In the genomic region with DNA sequence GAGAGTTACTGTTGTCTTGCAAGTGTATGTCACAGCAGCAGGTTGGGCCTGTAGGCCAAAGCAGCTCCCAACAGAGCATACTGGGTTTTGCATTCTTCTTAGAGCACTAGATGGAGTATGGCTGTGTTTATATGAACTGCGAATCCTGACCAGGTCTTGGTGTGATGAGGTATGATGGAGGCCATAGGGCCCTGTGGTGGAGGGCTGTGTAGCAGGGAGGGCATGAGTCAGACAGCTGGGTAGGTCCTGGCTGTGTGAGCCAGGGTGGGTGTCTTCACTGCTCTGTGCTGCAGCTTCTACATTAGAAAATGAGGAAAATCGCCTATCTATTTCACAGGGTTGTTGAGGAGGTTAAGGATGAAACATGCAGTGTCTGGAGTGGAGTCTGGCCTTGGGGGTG, we compare ENCODE assay signal across 25 cellular contexts.
"Had no signal": no experiment of that assay in that cellular context is flagged by ENCODE, and none has a peak within 500 bp of the region (broad histone marks: within the 10 kb centered on the region; RNA-seq: fewer than 3 reads in every experiment).

No MANE protein-coding gene starts in this region.

- H3K36me3 Mint-ChIP-seq: neural progenitor cell had no signal

- H3K4me1 ChIP-seq: colonic mucosa, gastroesophageal sphincter, heart left ventricle, psoas muscle, spleen had no signal

- H3K27ac Mint-ChIP-seq: memory B cell; nephron; neural progenitor cell; stimulated activated naive B cell treated with anti-CD40 and anti-IgM and Interleukin-4, amounts not matched to agents 10 μg/mL and 1 μg/mL and 100 μg/mL, for 72 hours had no signal

- H2AFZ ChIP-seq: hepatocyte, neural progenitor cell had no signal

- H3K4me2 ChIP-seq: hepatocyte, neural progenitor cell had no signal

- FAIRE-seq: kidney had no signal

- H3K79me2 ChIP-seq: hepatocyte had no signal

- H3K4me3 ChIP-seq: colonic mucosa, gastroesophageal sphincter, heart left ventricle, hepatocyte, lung, neural progenitor cell, psoas muscle, skin epidermis, spleen, stomach, thyroid gland had no signal

- H3K4me3 Mint-ChIP-seq: central memory CD8-positive, alpha-beta T cell; effector memory CD8-positive, alpha-beta T cell; memory B cell; nephron; neural progenitor cell; stimulated activated naive B cell treated with anti-CD40 and anti-IgM and Interleukin-4, amounts not matched to agents 10 μg/mL and 1 μg/mL and 100 μg/mL, for 72 hours had no signal

- ATAC-seq: effector memory CD8-positive, alpha-beta T cell; gastroesophageal sphincter; heart left ventricle; left lobe of liver; psoas muscle; right cardiac atrium; stimulated activated naive B cell treated with anti-CD40 and anti-IgM and Interleukin-4, amounts not matched to agents 10 μg/mL and 1 μg/mL and 100 μg/mL, for 72 hours had no signal

- H3K9me3 Mint-ChIP-seq: central memory CD8-positive, alpha-beta T cell had no signal

- DNase-seq: colonic mucosa; dermis blood vessel endothelial cell; effector memory CD8-positive, alpha-beta T cell; foreskin fibroblast; heart left ventricle; kidney; nucleus accumbens; posterior cingulate gyrus; psoas muscle; right cardiac atrium; spleen; stimulated activated CD4-positive, alpha-beta T cell treated with anti-CD3 and anti-CD28 coated beads, Interleukin-4, amount 100 ng/mL, for 4 hours; stimulated activated naive B cell treated with anti-CD40 and anti-IgM and Interleukin-4, amounts not matched to agents 10 μg/mL and 1 μg/mL and 100 μg/mL, for 72 hours; stomach; thyroid gland; trophoblast cell had no signal

- H3K9ac ChIP-seq: neural progenitor cell had no signal

- H3K27me3 ChIP-seq: neural progenitor cell, thyroid gland had no signal

- H3K4me1 Mint-ChIP-seq: central memory CD8-positive, alpha-beta T cell; memory B cell had no signal

- H3K36me3 ChIP-seq: colonic mucosa, gastroesophageal sphincter, heart left ventricle, neural progenitor cell, spleen, stomach, thyroid gland had no signal

- H3K27ac ChIP-seq: colonic mucosa, gastroesophageal sphincter, heart left ventricle, hepatocyte, neural progenitor cell, psoas muscle, skin epidermis, spleen, stomach, thyroid gland had no signal

- H3K9me3 ChIP-seq: colonic mucosa, psoas muscle, thyroid gland had no signal
